ENCODE assay signal across 8 cellular contexts in the genomic region with DNA sequence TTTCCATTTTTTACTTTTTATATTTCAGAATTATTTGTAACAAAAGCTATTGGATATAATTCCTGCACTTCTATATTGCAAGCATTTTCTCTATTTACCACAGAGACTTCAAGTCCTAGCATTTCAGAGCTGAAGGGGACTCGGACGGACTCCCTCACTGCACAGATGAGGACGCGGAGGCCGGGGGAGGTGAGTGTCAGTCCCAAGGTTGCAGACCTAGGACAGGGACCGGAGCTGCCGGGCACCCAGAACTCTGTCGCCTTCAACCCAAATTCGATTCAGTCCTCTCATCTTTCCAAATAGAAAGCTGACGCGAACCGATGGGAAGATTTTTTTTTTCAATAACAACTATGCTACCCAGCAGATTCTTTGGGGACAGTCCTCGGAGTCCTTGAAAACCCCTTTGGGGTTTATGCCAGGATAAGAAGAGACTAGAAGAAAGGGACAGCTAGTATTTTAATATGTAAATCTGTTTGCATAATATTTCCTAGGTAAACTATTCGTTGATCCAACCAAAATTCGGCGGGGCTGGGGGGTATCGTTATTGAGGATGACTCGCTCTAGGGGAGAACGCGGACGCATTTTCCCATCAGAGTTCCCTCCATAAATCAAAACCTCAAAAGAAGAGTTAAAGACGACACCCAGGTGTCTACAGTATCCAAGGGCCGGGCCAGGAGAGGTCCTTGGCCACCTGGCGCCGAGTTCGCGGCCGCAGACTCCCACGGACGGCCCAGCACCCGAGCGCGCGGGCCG. TPM values are rescaled to one million over a fixed set of nuclear protein-coding genes. Genes with fewer than 3 reads are reported as not detected.
DNase-seq lines count a peak whose midpoint lies in the region; ATAC-seq, FAIRE-seq and TF ChIP-seq lines count a peak whose summit lies in the region.

No MANE protein-coding gene starts in this region.

- POLR2A ChIA-PET in A549 (lab: Yijun Ruan, JAX), result no interaction called here
- POLR2A ChIA-PET in PC-9 (lab: Charles Lee; ENCODE audit: unreplicated experiment), result no interaction called here

- DNase-seq in A549 (ENCODE audit: low read depth in 1 of 2, low spot score in 1 of 2) (no peak), H7 (peak; percentile 54), PC-9 (no peak), NCI-H2171 treated with DMSO at 0.1 percent for 48 hours (lab: John Stamatoyannopoulos, UW) (no peak)

- no peaks in the 10 kb centered on the region for H3F3A ChIP-seq in PC-9 (ENCODE audit: insufficient read depth, low read depth)

- no peak overlapping the region for H3K27ac Mint-ChIP-seq in brain

- ATAC-seq in A549, result no peak
- ATAC-seq in HG03025 (IDR thresholded peaks at IDR 0.05; ENCODE audit: low FRiP score, unreplicated experiment), result no peak
- no peak for ATAC-seq in GM19351 (IDR thresholded peaks at IDR 0.05; ENCODE audit: unreplicated experiment)

- 65% methylated on average over 25 of the region's 35 CpGs for WGBS in A549 (ENCODE audit: missing lambda C conversion rate)

- peaks cover 39% of the 10 kb centered on the region for H3K27me3 ChIP-seq in H7 (ENCODE audit: control insufficient read depth, insufficient read depth, low read length)
- H3K27me3 ChIP-seq in mononuclear cell (ENCODE audit: insufficient read depth, low read length), result peaks cover 37% of the 10 kb centered on the region
- H3K27me3 ChIP-seq in PC-9 (ENCODE audit: insufficient read depth, low read depth), result peaks cover 80% of the 10 kb centered on the region

- peaks cover 11% of the 10 kb centered on the region for H3K4me1 Mint-ChIP-seq in brain

- H3K9me2 ChIP-seq in PC-9 (ENCODE audit: insufficient read depth), result no peaks in the 10 kb centered on the region

- no peaks in the 10 kb centered on the region for H3K36me3 Mint-ChIP-seq in brain

- no peak overlapping the region for H2AFZ ChIP-seq in PC-9

- no peak for FAIRE-seq in A549 (lab: Jason Lieb, UNC)

- H3K79me2 ChIP-seq in PC-9 (ENCODE audit: low read depth), result no peaks in the 10 kb centered on the region

- peak overlapping the region; percentile 79 for H3K4me2 ChIP-seq in A549
- H3K4me2 ChIP-seq in PC-9, result no peak overlapping the region

- TF ChIP-seq RAD21 in A549 (conservative IDR thresholded peaks at IDR 0.05 in 1 of 2, IDR thresholded peaks at IDR 0.05 in 1 of 2), result no peak

- H4K20me1 ChIP-seq in PC-9 (ENCODE audit: insufficient read depth), result no peaks in the 10 kb centered on the region

- peak overlapping the region; percentile 77 to 87 (median 83) for H3K4me3 Mint-ChIP-seq in brain

- H3K9me3 ChIP-seq in A549, result peaks cover 8% of the 10 kb centered on the region; the same call in 1 of the 3 replicates
- H3K9me3 ChIP-seq in mononuclear cell (ENCODE audit: low read depth, low read length), result no peaks in the 10 kb centered on the region
- H3K9me3 ChIP-seq in PC-9 (ENCODE audit: insufficient read depth, low read depth), result no peaks in the 10 kb centered on the region

- no peak for TF ChIP-seq EP300 in A549 (IDR thresholded peaks at IDR 0.05)

- peaks cover 4 to 9% (median 7%) of the 10 kb centered on the region in 5 experiments for H3K9me3 Mint-ChIP-seq in brain

- CTCF ChIA-PET in A549 (lab: Yijun Ruan, JAX), result no interaction called here
- CTCF ChIA-PET in PC-9 (lab: Charles Lee), result no interaction called here

- H3K4me1 ChIP-seq in A549 (no peaks in the 10 kb centered on the region), mononuclear cell (ENCODE audit: insufficient read depth, low read length) (peaks cover 42% of the 10 kb centered on the region), PC-9 (replicated peaks; ENCODE audit: insufficient read depth) (no peaks in the 10 kb centered on the region)

- no peak for TF ChIP-seq POLR2A in A549 (IDR thresholded peaks at IDR 0.05; ENCODE audit: low read length)

- H3K4me3 ChIP-seq in A549 (no peak overlapping the region; the same call in 1 of the 3 replicates), H7 (ENCODE audit: insufficient read depth, low read depth, low read length) (peak overlapping the region; percentile 51), mononuclear cell (ENCODE audit: low read length) (peak overlapping the region; percentile 37), PC-9 (no peak overlapping the region)

- TF ChIP-seq CTCF in A549 (IDR thresholded peaks at IDR 0.05), result no peak
- TF ChIP-seq CTCF in brain (conservative IDR thresholded peaks at IDR 0.05), result no peak
- TF ChIP-seq CTCF in PC-9 (conservative IDR thresholded peaks at IDR 0.05), result no peak

- BruUV-seq in PC-9 (replicated peaks; lab: Mats Ljungman, UMichigan), result no TSS peak

- peaks cover 79% of the 10 kb centered on the region for H3K27me3 Mint-ChIP-seq in brain

- intact Hi-C loops in PC-9 (cut with micrococcal nuclease; ENCODE audit: unreplicated experiment), result no loop called here

- H3K27ac ChIP-seq in A549 (no peak overlapping the region), PC-9 (no peak overlapping the region)

- H3K36me3 ChIP-seq in H7 (replicated peaks; ENCODE audit: control insufficient read depth, insufficient read depth, low read length) (no peaks in the 10 kb centered on the region), PC-9 (ENCODE audit: low read depth) (no peaks in the 10 kb centered on the region)

TF ChIP-seq in A549, 52 proteins besides CTCF, POLR2A, EP300 and RAD21:
- TF ChIP-seq HOXB13 (CRISPR knock-in tag; IDR thresholded peaks at IDR 0.05; ENCODE audit: low read depth) (no peak), SREBF2 (IDR thresholded peaks at IDR 0.05) (no peak), FOXS1 (CRISPR knock-in tag; IDR thresholded peaks at IDR 0.05) (no peak), SMC3 (IDR thresholded peaks at IDR 0.05) (no peak), CBX2 (IDR thresholded peaks at IDR 0.05; ENCODE audit: borderline replicate concordance, low read depth) (no peak), CHD2 (IDR thresholded peaks at IDR 0.05; ENCODE audit: low read length, partially characterized antibody) (no peak), POLR2AphosphoS2 (conservative IDR thresholded peaks at IDR 0.05; ENCODE audit: low read length) (no peak), MYC (IDR thresholded peaks at IDR 0.05; ENCODE audit: borderline replicate concordance, low read length) (no peak)
- TF ChIP-seq, protein P1, sequence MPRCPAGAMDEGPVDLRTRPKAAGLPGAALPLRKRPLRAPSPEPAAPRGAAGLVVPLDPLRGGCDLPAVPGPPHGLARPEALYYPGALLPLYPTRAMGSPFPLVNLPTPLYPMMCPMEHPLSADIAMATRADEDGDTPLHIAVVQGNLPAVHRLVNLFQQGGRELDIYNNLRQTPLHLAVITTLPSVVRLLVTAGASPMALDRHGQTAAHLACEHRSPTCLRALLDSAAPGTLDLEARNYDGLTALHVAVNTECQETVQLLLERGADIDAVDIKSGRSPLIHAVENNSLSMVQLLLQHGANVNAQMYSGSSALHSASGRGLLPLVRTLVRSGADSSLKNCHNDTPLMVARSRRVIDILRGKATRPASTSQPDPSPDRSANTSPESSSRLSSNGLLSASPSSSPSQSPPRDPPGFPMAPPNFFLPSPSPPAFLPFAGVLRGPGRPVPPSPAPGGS (IDR thresholded peaks at IDR 0.05), result no peak
- TF ChIP-seq, protein P2, sequence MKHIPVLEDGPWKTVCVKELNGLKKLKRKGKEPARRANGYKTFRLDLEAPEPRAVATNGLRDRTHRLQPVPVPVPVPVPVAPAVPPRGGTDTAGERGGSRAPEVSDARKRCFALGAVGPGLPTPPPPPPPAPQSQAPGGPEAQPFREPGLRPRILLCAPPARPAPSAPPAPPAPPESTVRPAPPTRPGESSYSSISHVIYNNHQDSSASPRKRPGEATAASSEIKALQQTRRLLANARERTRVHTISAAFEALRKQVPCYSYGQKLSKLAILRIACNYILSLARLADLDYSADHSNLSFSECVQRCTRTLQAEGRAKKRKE (CRISPR knock-in tag; IDR thresholded peaks at IDR 0.05; ENCODE audit: low read depth), result no peak
- TF ChIP-seq, protein P3, sequence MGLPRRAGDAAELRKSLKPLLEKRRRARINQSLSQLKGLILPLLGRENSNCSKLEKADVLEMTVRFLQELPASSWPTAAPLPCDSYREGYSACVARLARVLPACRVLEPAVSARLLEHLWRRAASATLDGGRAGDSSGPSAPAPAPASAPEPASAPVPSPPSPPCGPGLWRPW (IDR thresholded peaks at IDR 0.05), result no peak
- TF ChIP-seq, protein P4, sequence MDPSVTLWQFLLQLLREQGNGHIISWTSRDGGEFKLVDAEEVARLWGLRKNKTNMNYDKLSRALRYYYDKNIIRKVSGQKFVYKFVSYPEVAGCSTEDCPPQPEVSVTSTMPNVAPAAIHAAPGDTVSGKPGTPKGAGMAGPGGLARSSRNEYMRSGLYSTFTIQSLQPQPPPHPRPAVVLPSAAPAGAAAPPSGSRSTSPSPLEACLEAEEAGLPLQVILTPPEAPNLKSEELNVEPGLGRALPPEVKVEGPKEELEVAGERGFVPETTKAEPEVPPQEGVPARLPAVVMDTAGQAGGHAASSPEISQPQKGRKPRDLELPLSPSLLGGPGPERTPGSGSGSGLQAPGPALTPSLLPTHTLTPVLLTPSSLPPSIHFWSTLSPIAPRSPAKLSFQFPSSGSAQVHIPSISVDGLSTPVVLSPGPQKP (IDR thresholded peaks at IDR 0.05; ENCODE audit: low read depth, low read length), result no peak

RNA-seq across cellular contexts. Expression of a gene that starts 0.8 kb away (rescaled TPM):
- polyA plus RNA-seq in A549 (2011; rRNA removed) (not detected in 2 replicates), A549 (2017; fragmentation: RNase III; extraction: RNeasy Plus Mini Kit Qiagen cat#74134 plus additional on column Dnase treatment) (not detected in 3 replicates), brain (ENCODE audit: insufficient read depth, low read depth, low replicate concordance) (not detected)
- not detected in 2 replicates for polyA plus RNA-seq in A549 (2012; cell fraction: cytosol; rRNA removed)
- not detected in 2 replicates for polyA plus RNA-seq in A549 (2012; cell fraction: nucleus; rRNA removed)
- polyA minus RNA-seq in A549 (2011; rRNA and poly(A)+ RNA removed), result not detected in 2 replicates
- 0.03 and 0.22 TPM in 2 replicates for total RNA-seq in H7 (2014; rRNA removed; shearing (Covaris generic))
- total RNA-seq in mononuclear cell (4.3 TPM), PC-9 (2021) (not detected in 2 replicates)

RNA-seq across cellular contexts. Expression of a gene that starts 38.8 kb away (rescaled TPM):
- 13.9 and 14.6 TPM in 2 replicates for polyA plus RNA-seq in A549 (2011; rRNA removed)
- 2.1 and 3.1 TPM in 2 replicates for polyA plus RNA-seq in A549 (2012; cell fraction: cytosol; rRNA removed)
- 2.7 and 4.7 TPM in 2 replicates for polyA plus RNA-seq in A549 (2012; cell fraction: nucleus; rRNA removed)
- 5.9 to 6.6 TPM (median 6.2 TPM) in 3 replicates for polyA plus RNA-seq in A549 (2017; fragmentation: RNase III; extraction: RNeasy Plus Mini Kit Qiagen cat#74134 plus additional on column Dnase treatment)
- polyA minus RNA-seq in A549 (2011; rRNA and poly(A)+ RNA removed), result 23.1 and 24.3 TPM in 2 replicates
- total RNA-seq in H7 (2014; rRNA removed; shearing (Covaris generic)), result 15.8 and 23.5 TPM in 2 replicates
- 3.6 TPM for polyA plus RNA-seq in brain (ENCODE audit: insufficient read depth, low read depth, low replicate concordance)
- total RNA-seq in mononuclear cell, result 60.0 TPM
- total RNA-seq in PC-9 (2021), result 29.2 and 34.6 TPM in 2 replicates

Comparison
In these comparisons a context has a peak if more than half of its experiments do, and no peak if none do; other contexts are left out.
1. H3K4me3 ChIP-seq: peak in H7 (single experiment) and mononuclear cell (single experiment); none in A549 (single experiment) and PC-9 (single experiment).